In the genomic region with DNA sequence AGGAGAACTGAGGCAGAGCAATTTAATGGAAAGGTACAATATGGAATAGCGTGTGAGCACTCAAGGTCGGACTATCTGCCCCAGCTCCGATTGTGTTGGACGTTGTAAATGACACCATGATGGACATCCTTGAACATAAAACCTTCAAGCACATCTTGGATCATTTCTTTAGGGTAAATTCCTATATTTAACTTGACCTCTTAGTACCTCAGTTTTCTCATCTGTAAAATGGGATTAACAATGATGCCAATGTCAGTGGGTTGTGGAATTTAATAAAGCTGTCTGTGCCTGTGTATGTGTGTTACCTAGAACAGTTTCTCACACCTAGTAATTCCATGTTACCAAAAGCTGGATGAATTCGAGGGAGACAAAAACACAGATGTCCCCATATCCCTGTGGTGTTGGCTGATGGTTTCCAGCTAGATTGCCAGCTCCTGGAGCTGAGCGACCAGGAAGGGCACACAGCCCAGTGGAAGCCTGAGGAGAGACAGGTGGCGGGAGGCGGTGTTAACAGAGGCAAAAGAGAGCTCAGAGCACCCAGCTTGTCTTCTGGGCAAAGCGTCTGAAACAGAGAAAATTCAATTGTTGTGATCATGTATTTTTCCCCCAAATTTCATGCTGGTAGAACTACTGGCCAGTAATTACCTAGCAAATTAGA, we compare ENCODE assay signal across 20 cellular contexts. TPM values are rescaled to one million over a fixed set of nuclear protein-coding genes. Genes with fewer than 3 reads are reported as not detected.
A peak's percentile ranks its signal among the peaks of the same experiment; 100 is the strongest.
DNase-seq lines count a peak whose midpoint lies in the region; FAIRE-seq and TF ChIP-seq lines count a peak whose summit lies in the region.
"Had no signal": no experiment of that assay in that cellular context is flagged by ENCODE, and none has a peak within 500 bp of the region (broad histone marks: within the 10 kb centered on the region; RNA-seq: fewer than 3 reads in every experiment).

No MANE protein-coding gene starts in this region.

- TF ChIP-seq POLR2A in GM12891 (IDR thresholded peaks at IDR 0.05; ENCODE audit: low read depth, low read length): no peak

- no peak for FAIRE-seq in GM12891 (lab: Jason Lieb, UNC)
- FAIRE-seq: H54 had no signal

- DNase-seq in NCI-H1092 treated with DMSO at 0.1 percent for 48 hours (lab: John Stamatoyannopoulos, UW) (peak; percentile 3), NCI-H1092 (lab: John Stamatoyannopoulos, UW) (no peak), NCI-H1694 (lab: John Stamatoyannopoulos, UW) (peak; percentile 81), NCI-H69 (lab: John Stamatoyannopoulos, UW) (peak; percentile 98), cerebellum (ENCODE audit: low spot score) (peak; percentile 86), GM12891 (ENCODE audit: insufficient read length, low spot score) (no peak)
- no peak for DNase-seq in activated T-cell treated with anti-CD3 and anti-CD28 coated beads, Interleukin-2, amount 50 U/mL, for 48 hours
- DNase-seq in activated naive CD4-positive, alpha-beta T cell treated with Interleukin-2 at 50 U/mL for 16 hours: no peak
- DNase-seq: ACHN, DMS79, KBM-7, MM.1S, NCI-H1105, NCI-H146, NCI-H510A, NCI-H82, PC-3, SHP77 had no signal

TF ChIP-seq in GM12891, 5 proteins besides CTCF, POLR2A, EP300 and RAD21:
- no peak for TF ChIP-seq PAX5 (IDR thresholded peaks at IDR 0.05; ENCODE audit: insufficient read depth, low read length, severe bottlenecking)
- TF ChIP-seq TAF1 (IDR thresholded peaks at IDR 0.05; ENCODE audit: low read depth, low read length): no peak
- no peak for TF ChIP-seq SPI1 (IDR thresholded peaks at IDR 0.05; ENCODE audit: low read depth, low read length)
- no peak for TF ChIP-seq POLR2AphosphoS5 (IDR thresholded peaks at IDR 0.05; ENCODE audit: low read depth, low read length)
- TF ChIP-seq POU2F2 (IDR thresholded peaks at IDR 0.05; ENCODE audit: low read depth, low read length): no peak
TF ChIP-seq in GM12891: peak in this region for 0.

RNA-seq across cellular contexts. Expression of a gene that starts 32.6 kb away (rescaled TPM):
- total RNA-seq in cerebellum: 51.2 TPM
- not detected for polyA plus RNA-seq in GM12891 (2012; ENCODE audit: low read depth, missing spikeins)
- total RNA-seq: CD8-positive, alpha-beta memory T cell had no signal
- polyA plus RNA-seq: CD8-positive, alpha-beta memory T cell had no signal

Comparison
In these comparisons a context has a peak if more than half of its experiments do, and no peak if none do; other contexts are left out.
1. DNase-seq: peak in NCI-H1092 treated with DMSO at 0.1 percent for 48 hours (single experiment), NCI-H1694 (single experiment), NCI-H69 (single experiment) and cerebellum (single experiment); none in NCI-H1092 (single experiment), GM12891 (single experiment), activated T-cell treated with anti-CD3 and anti-CD28 coated beads, Interleukin-2, amount 50 U/mL, for 48 hours (0 of 2) and activated naive CD4-positive, alpha-beta T cell treated with Interleukin-2 at 50 U/mL for 16 hours (single experiment).